8 cellular contexts compared by ENCODE assay signal in the genomic region with DNA sequence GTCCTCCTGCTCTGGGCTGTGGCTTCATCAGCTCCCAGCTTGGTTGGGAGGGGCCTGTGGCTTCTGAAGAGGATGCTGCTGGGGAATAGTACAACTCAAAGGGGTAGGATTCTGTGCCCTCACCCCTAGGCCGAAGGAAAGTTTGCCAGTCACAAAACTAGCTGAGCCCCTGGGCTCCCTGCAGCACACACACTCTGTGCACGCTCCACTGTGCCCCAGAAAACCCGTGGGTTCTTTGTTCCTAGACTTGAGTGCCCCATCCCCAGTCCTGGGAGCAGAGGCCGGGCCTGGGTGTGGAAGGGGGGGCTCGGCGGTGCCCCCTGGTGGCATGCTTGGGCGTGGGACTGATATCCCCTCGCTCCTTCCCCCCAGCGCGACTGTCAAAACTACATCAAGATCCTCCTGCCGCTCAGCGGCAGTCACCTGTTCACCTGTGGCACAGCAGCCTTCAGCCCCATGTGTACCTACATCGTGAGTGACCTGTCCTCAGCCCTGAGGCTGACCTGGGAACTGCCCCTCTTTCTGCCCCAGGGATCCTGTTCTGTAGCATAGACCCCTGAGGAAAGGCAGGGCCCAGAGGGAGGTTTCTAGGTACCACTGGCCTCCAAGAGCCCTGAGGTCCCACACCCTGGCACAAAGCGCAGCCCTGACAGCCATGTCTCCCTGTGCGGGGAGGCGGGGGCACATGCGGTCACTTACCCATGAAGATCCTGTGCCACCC. TPM values are rescaled to one million over a fixed set of nuclear protein-coding genes. Genes with fewer than 3 reads are reported as not detected.
A peak's percentile ranks its signal among the peaks of the same experiment; 100 is the strongest.
DNase-seq lines count a peak whose midpoint lies in the region; ATAC-seq and TF ChIP-seq lines count a peak whose summit lies in the region.

No MANE protein-coding gene starts in this region.

- H3K27me3 ChIP-seq in SJCRH30 (no peaks in the 10 kb centered on the region), hepatocyte (no peaks in the 10 kb centered on the region)

- WGBS in hepatocyte (ENCODE audit: low lambda C conversion rate, missing lambda C conversion rate): 68% methylated on average over 17 of the region's 17 CpGs

- H3K9me3 ChIP-seq in SJCRH30 (replicated peaks): no peaks in the 10 kb centered on the region
- H3K9me3 ChIP-seq in hepatocyte (ENCODE audit: low read depth): no peaks in the 10 kb centered on the region

- H3K27ac Mint-ChIP-seq in activated naive CD8-positive, alpha-beta T cell treated with anti-CD3 and anti-CD28 coated beads for 36 hours: no peak overlapping the region

- TF ChIP-seq CTCF in hepatocyte (IDR thresholded peaks at IDR 0.05; ENCODE audit: poor library complexity): peak; percentile 50

- no peaks in the 10 kb centered on the region for H3K4me1 ChIP-seq in SJCRH30
- peaks cover 3% of the 10 kb centered on the region for H3K4me1 ChIP-seq in hepatocyte (ENCODE audit: insufficient read depth)

- H3K36me3 Mint-ChIP-seq in activated naive CD8-positive, alpha-beta T cell treated with anti-CD3 and anti-CD28 coated beads for 36 hours: no peaks in the 10 kb centered on the region

- no peak overlapping the region for H3K4me2 ChIP-seq in hepatocyte

- H2AFZ ChIP-seq in hepatocyte: no peak overlapping the region

- DNase-seq in SKM-1 treated with dmso at 0.1 percent for 144 hours (lab: John Stamatoyannopoulos, UW; ENCODE audit: unreplicated experiment): peak; percentile 26
- no peak for DNase-seq in SKM-1 (lab: John Stamatoyannopoulos, UW; ENCODE audit: unreplicated experiment)
- peak; percentile 46 to 70 for DNase-seq in SJCRH30
- DNase-seq in activated naive CD8-positive, alpha-beta T cell treated with anti-CD3 and anti-CD28 coated beads for 36 hours: peak; percentile 64
- DNase-seq in hepatocyte (ENCODE audit: low spot score): peak; percentile 60
- peak; percentile 33 for DNase-seq in stimulated activated CD4-positive, alpha-beta T cell treated with anti-CD3 and anti-CD28 coated beads, Interleukin-2, amount 100 ng/mL, for 4 hours (ENCODE audit: low read depth)
- DNase-seq in NCI-H774 (lab: John Stamatoyannopoulos, UW): no peak

- no peaks in the 10 kb centered on the region for H3K36me3 ChIP-seq in SJCRH30
- H3K36me3 ChIP-seq in hepatocyte (replicated peaks; ENCODE audit: insufficient read depth, low read depth): no peaks in the 10 kb centered on the region

- no peaks in the 10 kb centered on the region for H3K9me2 ChIP-seq in hepatocyte (replicated peaks; ENCODE audit: insufficient read depth)

- H3K9me3 Mint-ChIP-seq in activated naive CD8-positive, alpha-beta T cell treated with anti-CD3 and anti-CD28 coated beads for 36 hours: no peaks in the 10 kb centered on the region

- H3K79me2 ChIP-seq in hepatocyte: peaks cover 31% of the 10 kb centered on the region

- H3K4me3 ChIP-seq in SJCRH30: no peak overlapping the region
- H3K4me3 ChIP-seq in hepatocyte: no peak overlapping the region

- no peak overlapping the region for H3K27ac ChIP-seq in SJCRH30
- H3K27ac ChIP-seq in hepatocyte: no peak overlapping the region

- H3K4me3 Mint-ChIP-seq in activated naive CD8-positive, alpha-beta T cell treated with anti-CD3 and anti-CD28 coated beads for 36 hours: no peak overlapping the region

- peaks cover 3% of the 10 kb centered on the region for H3K4me1 Mint-ChIP-seq in activated naive CD8-positive, alpha-beta T cell treated with anti-CD3 and anti-CD28 coated beads for 36 hours

- no peaks in the 10 kb centered on the region for H4K20me1 ChIP-seq in hepatocyte (ENCODE audit: insufficient read depth, poor library complexity, severe bottlenecking)

- no peak for ATAC-seq in GM21526 (IDR thresholded peaks at IDR 0.05; ENCODE audit: low FRiP score, unreplicated experiment)

- H3K27me3 Mint-ChIP-seq in activated naive CD8-positive, alpha-beta T cell treated with anti-CD3 and anti-CD28 coated beads for 36 hours: no peaks in the 10 kb centered on the region

RNA-seq across cellular contexts. Expression of a gene that starts 14.2 kb away (rescaled TPM):
- total RNA-seq in SJCRH30 (2014; rRNA removed; shearing (Covaris generic)): 12.7 and 15.6 TPM in 2 replicates
- total RNA-seq in activated naive CD8-positive, alpha-beta T cell treated with anti-CD3 and anti-CD28 coated beads for 36 hours: 100 to 1,000 TPM; 181 to 190 TPM
- 49.6 and 53.3 TPM in 2 replicates for total RNA-seq in hepatocyte
- 161 and 163 TPM in 2 replicates for polyA plus RNA-seq in hepatocyte

RNA-seq across cellular contexts. Expression of a gene that starts 14.4 kb away (rescaled TPM):
- 1.8 and 2.7 TPM in 2 replicates for total RNA-seq in SJCRH30 (2014; rRNA removed; shearing (Covaris generic))
- 10 to 100 TPM in 1 of 2 experiments, 1 to 10 TPM in 1; 8.3 to 11.8 TPM for total RNA-seq in activated naive CD8-positive, alpha-beta T cell treated with anti-CD3 and anti-CD28 coated beads for 36 hours
- 5.1 and 6.8 TPM in 2 replicates for total RNA-seq in hepatocyte
- 0.56 and 1.7 TPM in 2 replicates for polyA plus RNA-seq in hepatocyte

RNA-seq across cellular contexts. Expression of a gene that starts 18.5 kb away (rescaled TPM):
- total RNA-seq in SJCRH30 (2014; rRNA removed; shearing (Covaris generic)): 2.1 and 2.2 TPM in 2 replicates
- 1 to 10 TPM; 3.0 to 4.1 TPM for total RNA-seq in activated naive CD8-positive, alpha-beta T cell treated with anti-CD3 and anti-CD28 coated beads for 36 hours
- total RNA-seq in hepatocyte: 19.2 and 27.8 TPM in 2 replicates
- 43.5 and 47.9 TPM in 2 replicates for polyA plus RNA-seq in hepatocyte

RNA-seq across cellular contexts. Expression of a gene that starts 29.8 kb away (rescaled TPM):
- total RNA-seq in SJCRH30 (2014; rRNA removed; shearing (Covaris generic)): not detected in 2 replicates
- total RNA-seq in activated naive CD8-positive, alpha-beta T cell treated with anti-CD3 and anti-CD28 coated beads for 36 hours: under 1 TPM; 0.41 to 0.54 TPM
- total RNA-seq in hepatocyte: not detected in 2 replicates
- 0.27 TPM in 1 of 2 replicates, not detected in the other for polyA plus RNA-seq in hepatocyte

RNA-seq across cellular contexts. Expression of a gene that starts 45.9 kb away (rescaled TPM):
- total RNA-seq in SJCRH30 (2014; rRNA removed; shearing (Covaris generic)): 88.9 and 93.4 TPM in 2 replicates
- total RNA-seq in activated naive CD8-positive, alpha-beta T cell treated with anti-CD3 and anti-CD28 coated beads for 36 hours: 10 to 100 TPM; 24.3 TPM
- 62.3 and 65.9 TPM in 2 replicates for total RNA-seq in hepatocyte
- polyA plus RNA-seq in hepatocyte: 60.0 and 60.2 TPM in 2 replicates

Comparison
In these comparisons a context has a peak if more than half of its experiments do, and no peak if none do; other contexts are left out.
1. DNase-seq: peak in SKM-1 treated with dmso at 0.1 percent for 144 hours (single experiment), SJCRH30 (2 of 2), activated naive CD8-positive, alpha-beta T cell treated with anti-CD3 and anti-CD28 coated beads for 36 hours (single experiment), hepatocyte (single experiment) and stimulated activated CD4-positive, alpha-beta T cell treated with anti-CD3 and anti-CD28 coated beads, Interleukin-2, amount 100 ng/mL, for 4 hours (single experiment); none in SKM-1 (single experiment) and NCI-H774 (single experiment).